In genomic region chr15:62436235-62436634, GRCh38 we compare ENCODE assay signal across 16 cellular contexts. TPM values are rescaled to one million over a fixed set of nuclear protein-coding genes. Genes with fewer than 3 reads are reported as not detected.
DNase-seq lines count a peak whose midpoint lies in the region; ATAC-seq and TF ChIP-seq lines count a peak whose summit lies in the region.
"Had no signal": no experiment of that assay in that cellular context is flagged by ENCODE, and none has a peak within 500 bp of the region (broad histone marks: within the 10 kb centered on the region; RNA-seq: fewer than 3 reads in every experiment).

No MANE protein-coding gene starts in this region.

- WGBS in transverse colon (ENCODE audit: low coverage in 1 of 2), 2 donors, result 42 to 60% methylated on average over 1 to 4 of the region's 4 CpGs
- WGBS in adrenal gland, 4 donors, result 84 to 93% (median 92%) methylated on average over 3 to 4 of the region's 4 CpGs

- H3K4me1 Mint-ChIP-seq in progenitor cell of endocrine pancreas (ENCODE audit: low read depth), result peaks cover 13% of the 10 kb centered on the region
- H3K4me1 Mint-ChIP-seq: CD14-positive monocyte, H9 had no signal

- TF ChIP-seq CTCF in progenitor cell of endocrine pancreas (IDR thresholded peaks at IDR 0.05; ENCODE audit: unreplicated experiment) (no peak), transverse colon (IDR thresholded peaks at IDR 0.05) (no peak), adrenal gland (IDR thresholded peaks at IDR 0.05) (no peak)

- intact Hi-C loops in left colon (cut with DNase I, micrococcal nuclease) (no loop called here), transverse colon (cut with DNase I; ENCODE audit: low total_unique reads) (no loop called here), adrenal gland (cut with DNase I) (no loop called here)

- no peak for TF ChIP-seq POLR2A in transverse colon (IDR thresholded peaks at IDR 0.05)
- no peak for TF ChIP-seq POLR2A in adrenal gland (IDR thresholded peaks at IDR 0.05)

- H3K79me2 ChIP-seq in Karpas-422 (ENCODE audit: low read length), result no peaks in the 10 kb centered on the region

- no peaks in the 10 kb centered on the region for H3K27me3 Mint-ChIP-seq in progenitor cell of endocrine pancreas

- peak; percentile 35 for DNase-seq in NCI-H226
- no peak for DNase-seq in left colon
- no peak for DNase-seq in progenitor cell of endocrine pancreas (ENCODE audit: low spot score, unreplicated experiment)
- DNase-seq in transverse colon, result peak; percentile 19
- DNase-seq in kidney tubule cell (ENCODE audit: low spot score), result no peak
- no peak for DNase-seq in adrenal gland
- DNase-seq in Karpas-422, result no peak
- DNase-seq: BE2C; Caco-2; CD8-positive, alpha-beta T cell; DND-41; GDM1; GOT3; H9 had no signal

- H3K9me3 ChIP-seq in transverse colon (no peaks in the 10 kb centered on the region), adrenal gland (replicated peaks in 1 of 3) (no peaks in the 10 kb centered on the region), Karpas-422 (ENCODE audit: low read length) (no peaks in the 10 kb centered on the region)
- H3K9me3 ChIP-seq: A549, BE2C, Caco-2 had no signal

- H3K27ac Mint-ChIP-seq in progenitor cell of endocrine pancreas, result peak overlapping the region; percentile 6
- H3K27ac Mint-ChIP-seq: CD14-positive monocyte; CD8-positive, alpha-beta T cell had no signal

- no peak overlapping the region for H3K9ac ChIP-seq in Karpas-422 (ENCODE audit: low read length)

- H3K36me3 ChIP-seq in transverse colon (no peaks in the 10 kb centered on the region), adrenal gland (replicated peaks in 1 of 2) (no peaks in the 10 kb centered on the region), Karpas-422 (ENCODE audit: insufficient read depth, low read length) (no peaks in the 10 kb centered on the region)
- H3K36me3 ChIP-seq: BE2C had no signal

- no peak overlapping the region for H3K27ac ChIP-seq in transverse colon
- no peak overlapping the region for H3K27ac ChIP-seq in adrenal gland
- no peak overlapping the region for H3K27ac ChIP-seq in Karpas-422 (ENCODE audit: low read length)
- H3K27ac ChIP-seq: A549 had no signal

- H3K4me3 Mint-ChIP-seq in progenitor cell of endocrine pancreas (ENCODE audit: low read depth), result no peak overlapping the region
- H3K4me3 Mint-ChIP-seq: CD14-positive monocyte; CD8-positive, alpha-beta T cell; H9 had no signal

- 0 out of 2 replicates have a peak, but pooled peaks cover 2% of the 10 kb centered on the region for H4K20me1 ChIP-seq in Karpas-422 (ENCODE audit: insufficient read depth, low read depth, low read length)

- TF ChIP-seq EP300 in transverse colon (IDR thresholded peaks at IDR 0.05; ENCODE audit: low read depth), result no peak

- no peak overlapping the region for H2AFZ ChIP-seq in Karpas-422 (ENCODE audit: low read length)

- ATAC-seq in left colon, result peak; percentile 68
- ATAC-seq: A549; CD8-positive, alpha-beta T cell had no signal

- no peaks in the 10 kb centered on the region for H3K9me2 ChIP-seq in Karpas-422 (replicated peaks; ENCODE audit: insufficient read depth, low read length)

- H3K27me3 ChIP-seq in transverse colon, result no peaks in the 10 kb centered on the region
- H3K27me3 ChIP-seq in adrenal gland, result no peaks in the 10 kb centered on the region
- no peaks in the 10 kb centered on the region for H3K27me3 ChIP-seq in Karpas-422 (ENCODE audit: low read length)
- H3K27me3 ChIP-seq: BE2C had no signal

- H3K4me1 ChIP-seq in transverse colon, result peaks cover 0 to 26% (median 15%) of the 10 kb centered on the region in 4 donors
- H3K4me1 ChIP-seq in adrenal gland (replicated peaks in 1 of 2), result peaks cover 0 to 9% of the 10 kb centered on the region in 2 donors
- no peaks in the 10 kb centered on the region for H3K4me1 ChIP-seq in Karpas-422 (ENCODE audit: low read length)
- H3K4me1 ChIP-seq: A549, BE2C had no signal

- H3K4me3 ChIP-seq in transverse colon, result no peak overlapping the region
- H3K4me3 ChIP-seq in adrenal gland, result no peak overlapping the region
- H3K4me3 ChIP-seq in Karpas-422 (ENCODE audit: low read length), result no peak overlapping the region
- H3K4me3 ChIP-seq: A549 had no signal

- no peak overlapping the region for H3K4me2 ChIP-seq in Karpas-422 (ENCODE audit: low read depth, low read length, poor library complexity, severe bottlenecking)
- H3K4me2 ChIP-seq: A549 had no signal

- no peaks in the 10 kb centered on the region for H3K9me3 Mint-ChIP-seq in progenitor cell of endocrine pancreas (ENCODE audit: low read depth)

- H3K36me3 Mint-ChIP-seq in progenitor cell of endocrine pancreas (ENCODE audit: insufficient read depth), result peaks cover 2% of the 10 kb centered on the region
- H3K36me3 Mint-ChIP-seq: CD14-positive monocyte; CD8-positive, alpha-beta T cell had no signal

- in situ Hi-C loops in transverse colon (cut with MboI; ENCODE audit: low pct_ligation_motif_present in 1 of 4, low pct_unique_long_range_greater_than_20kb in 1 of 4, low sequenced_read_pairs in 3 of 4), result no loop called here

RNA-seq across cellular contexts. Expression of gene TLN2, which starts 45.9 kb away (rescaled TPM):
- 10 to 100 TPM; 38.5 to 67.9 TPM for total RNA-seq in left colon
- total RNA-seq in progenitor cell of endocrine pancreas, result 24.7 and 26.5 TPM in 2 replicates
- total RNA-seq in transverse colon, result 100 to 1,000 TPM in 1 of 4 donors, 10 to 100 TPM in 3; 50.7 to 133 (median 66.3) TPM
- total RNA-seq in adrenal gland, result 10 to 100 TPM in 3 of 8 donors, 1 to 10 TPM in 5; 7.0 to 14.3 (median 9.2) TPM
- 1 to 10 TPM; 2.8 to 7.6 (median 5.4) TPM for polyA plus RNA-seq in adrenal gland
- total RNA-seq in Karpas-422 (2014; rRNA removed; shearing (Covaris generic); ENCODE audit: low replicate concordance), result 1.4 and 2.3 TPM in 2 replicates

Comparison
In these comparisons a context has a peak if more than half of its experiments do, and no peak if none do; other contexts are left out.
1. DNase-seq: peak in NCI-H226 (single experiment) and transverse colon (single experiment); none in left colon (0 of 2), progenitor cell of endocrine pancreas (single experiment), kidney tubule cell (single experiment), adrenal gland (0 of 7) and Karpas-422 (single experiment).